In the genomic region with DNA sequence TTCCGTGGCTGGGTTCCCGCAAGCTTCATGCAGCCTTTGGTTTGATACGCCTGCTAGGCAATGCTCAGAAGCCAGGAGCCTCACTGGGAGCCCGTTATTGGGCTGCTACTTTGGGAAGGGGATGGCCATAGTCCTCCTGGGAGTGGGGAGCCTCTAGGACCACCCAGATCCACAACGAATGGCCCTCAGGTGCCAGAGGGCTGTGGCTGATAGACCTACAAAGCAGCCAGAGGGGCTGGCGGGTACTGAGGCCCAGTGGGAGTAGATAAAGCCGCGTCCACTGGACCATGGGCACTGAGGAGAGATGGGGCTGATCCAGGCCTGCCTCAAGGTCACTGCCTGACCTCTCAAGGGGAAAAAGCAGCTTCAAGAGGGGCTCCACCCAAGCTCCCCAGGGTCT, we compare ENCODE assay signal across 20 cellular contexts. TPM values are rescaled to one million over a fixed set of nuclear protein-coding genes. Genes with fewer than 3 reads are reported as not detected.
"Had no signal": no experiment of that assay in that cellular context is flagged by ENCODE, and none has a peak within 500 bp of the region (broad histone marks: within the 10 kb centered on the region; RNA-seq: fewer than 3 reads in every experiment).

No MANE protein-coding gene starts in this region.

- FAIRE-seq: astrocyte, bronchial epithelial cell had no signal

- H3K9me3 ChIP-seq: esophagus muscularis mucosa, gastrocnemius medialis, heart left ventricle had no signal

- DNase-seq: amniotic stem cell had no signal

- H3K4me3 ChIP-seq: coronary artery, dorsolateral prefrontal cortex, esophagus muscularis mucosa, heart left ventricle had no signal

- H3K36me3 ChIP-seq: brain microvascular endothelial cell, gastrocnemius medialis had no signal

- H3K27ac ChIP-seq: brain microvascular endothelial cell, coronary artery, dorsolateral prefrontal cortex, esophagus muscularis mucosa, foreskin keratinocyte, gastrocnemius medialis, heart left ventricle had no signal

- H3K4me1 ChIP-seq: foreskin keratinocyte had no signal

RNA-seq across cellular contexts. Expression of a gene that starts 0.7 kb away (rescaled TPM):
- total RNA-seq: activated CD4-positive, alpha-beta memory T cell treated with anti-CD3 and anti-CD28 coated beads for 36 hours; activated CD4-positive, alpha-beta T cell treated with anti-CD3 and anti-CD28 coated beads, Interleukin-2, amount 10 ng/mL, durations not matched to agents 24 days and 14 days; activated CD8-positive, alpha-beta memory T cell treated with anti-CD3 and anti-CD28 coated beads for 36 hours; activated CD8-positive, alpha-beta memory T cell treated with anti-CD3 and anti-CD28 coated beads, Interleukin-2, amount 10 ng/mL, durations not matched to agents 7 days and 5 days; activated CD8-positive, alpha-beta T cell treated with anti-CD3 and anti-CD28 coated beads, Interleukin-2, amount 10 ng/mL, durations not matched to agents 7 days and 5 days; activated T-cell treated with anti-CD3 and anti-CD28 coated beads, Interleukin-2, amount 50 U/mL, for 4 hours; activated T-helper 17 cell treated with anti-CD3 and anti-CD28 coated beads, Interleukin-2, amount 50 U/mL, for 72 hours; astrocyte; bronchial epithelial cell; cardiac septum; cerebellum; epithelial cell of proximal tubule; esophagus muscularis mucosa; foreskin keratinocyte; gastrocnemius medialis had no signal
- polyA plus RNA-seq: foreskin keratinocyte, heart left ventricle had no signal

RNA-seq across cellular contexts. Expression of a gene that starts 12.9 kb away (rescaled TPM):
- total RNA-seq: activated CD4-positive, alpha-beta memory T cell treated with anti-CD3 and anti-CD28 coated beads for 36 hours; activated CD4-positive, alpha-beta T cell treated with anti-CD3 and anti-CD28 coated beads, Interleukin-2, amount 10 ng/mL, durations not matched to agents 24 days and 14 days; activated CD8-positive, alpha-beta memory T cell treated with anti-CD3 and anti-CD28 coated beads, Interleukin-2, amount 10 ng/mL, durations not matched to agents 7 days and 5 days; activated CD8-positive, alpha-beta T cell treated with anti-CD3 and anti-CD28 coated beads, Interleukin-2, amount 10 ng/mL, durations not matched to agents 7 days and 5 days; bronchial epithelial cell; epithelial cell of proximal tubule; foreskin keratinocyte had no signal

RNA-seq across cellular contexts. Expression of a gene that starts 37.0 kb away (rescaled TPM):
- total RNA-seq: activated CD8-positive, alpha-beta T cell treated with anti-CD3 and anti-CD28 coated beads, Interleukin-2, amount 10 ng/mL, durations not matched to agents 7 days and 5 days had no signal
